ENCODE assay signal across 9 cellular contexts in genomic region chr10:118721005-118721876, GRCh38. TPM values are rescaled to one million over a fixed set of nuclear protein-coding genes. Genes with fewer than 3 reads are reported as not detected.
DNase-seq lines count a peak whose midpoint lies in the region; ATAC-seq, FAIRE-seq and TF ChIP-seq lines count a peak whose summit lies in the region.
"Had no signal": no experiment of that assay in that cellular context is flagged by ENCODE, and none has a peak within 500 bp of the region (broad histone marks: within the 10 kb centered on the region; RNA-seq: fewer than 3 reads in every experiment).

No MANE protein-coding gene starts in this region.

- dilution Hi-C loops in endothelial cell of umbilical vein (cut with MboI; ENCODE audit: extremely low pct_ligation_motif_present, low sequenced_read_pairs) = no loop called here

- DNase-seq in AG10803 (ENCODE audit: low read depth) (peak; percentile 56), NCI-H1436 (lab: John Stamatoyannopoulos, UW) (peak; percentile 37), endothelial cell of umbilical vein (ENCODE audit: low read depth, low spot score) (peak; percentile 75), neural crest cell (ENCODE audit: low read depth, low spot score) (peak; percentile 66), ureter (ENCODE audit: low spot score) (peak; percentile 62)
- peak; percentile 26 to 56 for DNase-seq in activated CD4-positive, alpha-beta T cell treated with anti-CD3 and anti-CD28 coated beads, Interleukin-2, amount 50 U/mL, for 24 hours (ENCODE audit: low read depth in 1 of 2, low spot score in 1 of 2)

- CTCF ChIA-PET in endothelial cell of umbilical vein (lab: Charles Lee) = interaction anchor here (0.6 to 6.0 kb wide), 35 partner anchors 9 to 1479 kb away, joined by 3 to 168 read pairs (median 6); partner anchors contain the start of gene CACUL1

- FAIRE-seq in endothelial cell of umbilical vein (lab: Jason Lieb, UNC) = peak; percentile 83

- H3K4me2 ChIP-seq in endothelial cell of umbilical vein (ENCODE audit: insufficient read depth, low read length) = no peak overlapping the region

- H3K4me3 Mint-ChIP-seq in neural crest cell = no peak overlapping the region
- H3K4me3 Mint-ChIP-seq: IgD-negative memory B cell had no signal

- H3K4me3 ChIP-seq in AG10803 (ENCODE audit: low read length) (no peak overlapping the region), GM12875 (ENCODE audit: low read depth, low read length) (no peak overlapping the region), endothelial cell of umbilical vein (replicated peaks in 1 of 3; ENCODE audit: insufficient read depth in 1 of 3, low read depth in 1 of 3, low read length in 3 of 3) (no peak overlapping the region)

- peaks cover 5% of the 10 kb centered on the region for H3K4me1 Mint-ChIP-seq in neural crest cell

- no peaks in the 10 kb centered on the region for H3K9me3 ChIP-seq in endothelial cell of umbilical vein (replicated peaks; ENCODE audit: control insufficient read depth, insufficient read depth, low read length)

- H3K36me3 ChIP-seq in endothelial cell of umbilical vein (ENCODE audit: control insufficient read depth in 2 of 2, extremely low read depth in 1 of 2, insufficient read depth in 2 of 2, low read length in 2 of 2) = no peaks in the 10 kb centered on the region

- no peak overlapping the region for H3K27ac Mint-ChIP-seq in neural crest cell (ENCODE audit: unreplicated experiment)

- H4K20me1 ChIP-seq in endothelial cell of umbilical vein (replicated peaks; ENCODE audit: control insufficient read depth, extremely low read depth, insufficient read depth, low read length) = peaks cover 4% of the 10 kb centered on the region

- no peaks in the 10 kb centered on the region for H3K27me3 ChIP-seq in endothelial cell of umbilical vein (ENCODE audit: control insufficient read depth in 2 of 2, insufficient read depth in 2 of 2, low read length in 2 of 2)

- H3K4me1 ChIP-seq in endothelial cell of umbilical vein (ENCODE audit: control insufficient read depth, extremely low read depth, insufficient read depth, low read length) = peaks cover 11% of the 10 kb centered on the region

- no peak for ATAC-seq in GM18909 (IDR thresholded peaks at IDR 0.05; ENCODE audit: poor library complexity, unreplicated experiment)

- H3K9me1 ChIP-seq in endothelial cell of umbilical vein (replicated peaks; ENCODE audit: control insufficient read depth, extremely low read depth, insufficient read depth, low read length) = no peaks in the 10 kb centered on the region

- no peak overlapping the region for H2AFZ ChIP-seq in endothelial cell of umbilical vein (ENCODE audit: low read depth, low read length)

- no TSS peak for BruUV-seq in endothelial cell of umbilical vein (replicated peaks; lab: Mats Ljungman, UMichigan)

- no peaks in the 10 kb centered on the region for H3K36me3 Mint-ChIP-seq in neural crest cell (ENCODE audit: low read depth)

- no peak overlapping the region for H3K27ac ChIP-seq in endothelial cell of umbilical vein (ENCODE audit: insufficient read depth, low read depth, low read length)

- no peak for TF ChIP-seq POLR2A in endothelial cell of umbilical vein (IDR thresholded peaks at IDR 0.05; ENCODE audit: low read depth, low read length)

- H3K79me2 ChIP-seq in endothelial cell of umbilical vein (ENCODE audit: control insufficient read depth, insufficient read depth, low read length) = peaks cover 20% of the 10 kb centered on the region

- intact Hi-C loops in endothelial cell of umbilical vein (cut with micrococcal nuclease) = loop anchor here (1.0 to 2.0 kb wide), 4 partner anchors 34 to 153 kb away; partner anchors contain the start of gene CACUL1

- no peaks in the 10 kb centered on the region for H3K9me3 Mint-ChIP-seq in neural crest cell
- H3K9me3 Mint-ChIP-seq: IgD-negative memory B cell had no signal

- TF ChIP-seq CTCF in AG10803 (conservative IDR thresholded peaks at IDR 0.05; ENCODE audit: low read length) (peak; percentile 84), GM12875 (IDR thresholded peaks at IDR 0.05; ENCODE audit: borderline replicate concordance, insufficient read depth, low read depth, low read length) (peak; percentile 44; the same call in 1 of the 2 replicates), endothelial cell of umbilical vein (IDR thresholded peaks at IDR 0.05; ENCODE audit: extremely low read depth in 1 of 2, insufficient read depth in 1 of 2, low read depth in 1 of 2, low read length in 2 of 2) (peak; percentile 47 to 51), neural crest cell (conservative IDR thresholded peaks at IDR 0.05) (peak; percentile 91)

- H3K9ac ChIP-seq in endothelial cell of umbilical vein (replicated peaks; ENCODE audit: extremely low read depth, insufficient read depth, low read length) = no peak overlapping the region

- POLR2A ChIA-PET in endothelial cell of umbilical vein (lab: Charles Lee) = interaction anchor here (0.7 kb wide), 1 partner anchor 152 kb away, joined by 3 read pairs; no protein-coding TSS in a partner anchor

- no peaks in the 10 kb centered on the region for H3K27me3 Mint-ChIP-seq in neural crest cell (ENCODE audit: low read depth)
- H3K27me3 Mint-ChIP-seq: IgD-negative memory B cell had no signal

TF ChIP-seq in endothelial cell of umbilical vein, 7 proteins besides CTCF, POLR2A, EP300 and RAD21:
- TF ChIP-seq EZH2 (IDR thresholded peaks at IDR 0.05; ENCODE audit: borderline replicate concordance, low read depth, low read length, severe bottlenecking) (no peak), MAX (IDR thresholded peaks at IDR 0.05; ENCODE audit: insufficient read depth, insufficient read length) (no peak), POLR2AphosphoS5 (IDR thresholded peaks at IDR 0.05; ENCODE audit: insufficient read depth, low read depth, low read length) (no peak), JUN (IDR thresholded peaks at IDR 0.05; ENCODE audit: borderline replicate concordance, insufficient read depth, insufficient read length, low read depth) (no peak), FOS (IDR thresholded peaks at IDR 0.05; ENCODE audit: borderline replicate concordance, insufficient read depth, low read length) (no peak)

RNA-seq across cellular contexts. Expression of gene CACUL1, which starts 33.5 kb away (rescaled TPM):
- total RNA-seq in endothelial cell of umbilical vein (35.1 and 38.6 TPM in 2 replicates), neural crest cell (45.2 and 47.4 TPM in 2 replicates), ureter (66.0 TPM)
- polyA plus RNA-seq in endothelial cell of umbilical vein = 5.0 and 6.0 TPM in 2 replicates
- polyA plus RNA-seq in endothelial cell of umbilical vein (2011; cell fraction: cytosol; rRNA removed) = 5.0 and 5.6 TPM in 2 replicates
- 13.3 and 16.4 TPM in 2 replicates for polyA plus RNA-seq in endothelial cell of umbilical vein (2011; cell fraction: nucleus; rRNA removed)
- polyA plus RNA-seq in endothelial cell of umbilical vein (2012) = 19.4 and 19.5 TPM in 2 replicates
- 19.3 and 25.6 TPM in 2 replicates for polyA minus RNA-seq in endothelial cell of umbilical vein
- polyA minus RNA-seq in endothelial cell of umbilical vein (2011; cell fraction: cytosol; rRNA and poly(A)+ RNA removed) = 15.9 TPM
- 33.3 and 34.4 TPM in 2 replicates for polyA minus RNA-seq in endothelial cell of umbilical vein (2011; cell fraction: nucleus; rRNA and poly(A)+ RNA removed)
